ENCODE assay signal across 1 cellular context in the genomic region with DNA sequence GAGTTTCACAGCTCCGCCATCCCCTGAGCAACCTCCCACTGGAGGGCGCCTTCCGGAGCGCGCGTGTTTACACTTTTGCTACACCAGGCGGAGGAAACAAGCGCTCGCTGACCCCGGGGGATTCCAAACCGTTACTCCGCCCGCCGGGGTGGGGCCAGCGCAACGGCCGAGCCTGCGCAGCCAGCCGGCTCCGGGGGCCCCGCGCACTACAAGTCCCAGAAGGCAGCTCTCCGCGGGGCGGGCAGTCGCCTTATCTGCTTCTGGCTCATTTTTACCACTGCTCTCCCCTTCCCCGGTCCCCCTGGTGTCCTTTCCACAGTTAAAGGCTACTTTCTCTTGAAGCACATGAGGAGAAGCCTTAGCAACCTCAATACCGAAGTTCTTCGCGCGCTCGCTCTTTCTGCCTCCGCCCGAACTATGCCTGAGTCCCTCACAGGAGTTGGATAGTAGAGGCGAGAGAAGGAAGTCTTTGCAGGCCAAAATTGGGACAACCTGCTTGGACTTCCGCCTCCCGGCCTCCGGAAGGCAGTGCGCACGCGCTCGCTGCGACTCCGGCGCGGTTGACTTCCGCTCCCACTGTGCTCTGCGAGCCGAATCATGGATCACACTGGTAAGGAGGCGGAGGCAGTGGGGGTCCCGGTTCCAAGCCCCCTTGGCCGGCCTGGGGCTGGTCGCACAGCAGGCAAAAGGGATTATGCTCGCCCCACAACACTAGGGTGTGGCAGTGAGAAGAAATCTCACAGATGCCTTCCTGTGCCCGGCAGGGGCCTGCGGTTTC.
TF ChIP-seq lines count a peak whose summit lies in the region.

A gene with protein sequence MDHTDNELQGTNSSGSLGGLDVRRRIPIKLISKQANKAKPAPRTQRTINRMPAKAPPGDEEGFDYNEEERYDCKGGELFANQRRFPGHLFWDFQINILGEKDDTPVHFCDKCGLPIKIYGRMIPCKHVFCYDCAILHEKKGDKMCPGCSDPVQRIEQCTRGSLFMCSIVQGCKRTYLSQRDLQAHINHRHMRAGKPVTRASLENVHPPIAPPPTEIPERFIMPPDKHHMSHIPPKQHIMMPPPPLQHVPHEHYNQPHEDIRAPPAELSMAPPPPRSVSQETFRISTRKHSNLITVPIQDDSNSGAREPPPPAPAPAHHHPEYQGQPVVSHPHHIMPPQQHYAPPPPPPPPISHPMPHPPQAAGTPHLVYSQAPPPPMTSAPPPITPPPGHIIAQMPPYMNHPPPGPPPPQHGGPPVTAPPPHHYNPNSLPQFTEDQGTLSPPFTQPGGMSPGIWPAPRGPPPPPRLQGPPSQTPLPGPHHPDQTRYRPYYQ (plus strand): TSS at position 576 of the 778 bp plus-strand sequence. CDS start 22 bp downstream, at position 598.

TF ChIP-seq in HepG2, 621 proteins besides CTCF, POLR2A, EP300 and RAD21 (continued from another document and continues in another):
- TF ChIP-seq, protein P1, sequence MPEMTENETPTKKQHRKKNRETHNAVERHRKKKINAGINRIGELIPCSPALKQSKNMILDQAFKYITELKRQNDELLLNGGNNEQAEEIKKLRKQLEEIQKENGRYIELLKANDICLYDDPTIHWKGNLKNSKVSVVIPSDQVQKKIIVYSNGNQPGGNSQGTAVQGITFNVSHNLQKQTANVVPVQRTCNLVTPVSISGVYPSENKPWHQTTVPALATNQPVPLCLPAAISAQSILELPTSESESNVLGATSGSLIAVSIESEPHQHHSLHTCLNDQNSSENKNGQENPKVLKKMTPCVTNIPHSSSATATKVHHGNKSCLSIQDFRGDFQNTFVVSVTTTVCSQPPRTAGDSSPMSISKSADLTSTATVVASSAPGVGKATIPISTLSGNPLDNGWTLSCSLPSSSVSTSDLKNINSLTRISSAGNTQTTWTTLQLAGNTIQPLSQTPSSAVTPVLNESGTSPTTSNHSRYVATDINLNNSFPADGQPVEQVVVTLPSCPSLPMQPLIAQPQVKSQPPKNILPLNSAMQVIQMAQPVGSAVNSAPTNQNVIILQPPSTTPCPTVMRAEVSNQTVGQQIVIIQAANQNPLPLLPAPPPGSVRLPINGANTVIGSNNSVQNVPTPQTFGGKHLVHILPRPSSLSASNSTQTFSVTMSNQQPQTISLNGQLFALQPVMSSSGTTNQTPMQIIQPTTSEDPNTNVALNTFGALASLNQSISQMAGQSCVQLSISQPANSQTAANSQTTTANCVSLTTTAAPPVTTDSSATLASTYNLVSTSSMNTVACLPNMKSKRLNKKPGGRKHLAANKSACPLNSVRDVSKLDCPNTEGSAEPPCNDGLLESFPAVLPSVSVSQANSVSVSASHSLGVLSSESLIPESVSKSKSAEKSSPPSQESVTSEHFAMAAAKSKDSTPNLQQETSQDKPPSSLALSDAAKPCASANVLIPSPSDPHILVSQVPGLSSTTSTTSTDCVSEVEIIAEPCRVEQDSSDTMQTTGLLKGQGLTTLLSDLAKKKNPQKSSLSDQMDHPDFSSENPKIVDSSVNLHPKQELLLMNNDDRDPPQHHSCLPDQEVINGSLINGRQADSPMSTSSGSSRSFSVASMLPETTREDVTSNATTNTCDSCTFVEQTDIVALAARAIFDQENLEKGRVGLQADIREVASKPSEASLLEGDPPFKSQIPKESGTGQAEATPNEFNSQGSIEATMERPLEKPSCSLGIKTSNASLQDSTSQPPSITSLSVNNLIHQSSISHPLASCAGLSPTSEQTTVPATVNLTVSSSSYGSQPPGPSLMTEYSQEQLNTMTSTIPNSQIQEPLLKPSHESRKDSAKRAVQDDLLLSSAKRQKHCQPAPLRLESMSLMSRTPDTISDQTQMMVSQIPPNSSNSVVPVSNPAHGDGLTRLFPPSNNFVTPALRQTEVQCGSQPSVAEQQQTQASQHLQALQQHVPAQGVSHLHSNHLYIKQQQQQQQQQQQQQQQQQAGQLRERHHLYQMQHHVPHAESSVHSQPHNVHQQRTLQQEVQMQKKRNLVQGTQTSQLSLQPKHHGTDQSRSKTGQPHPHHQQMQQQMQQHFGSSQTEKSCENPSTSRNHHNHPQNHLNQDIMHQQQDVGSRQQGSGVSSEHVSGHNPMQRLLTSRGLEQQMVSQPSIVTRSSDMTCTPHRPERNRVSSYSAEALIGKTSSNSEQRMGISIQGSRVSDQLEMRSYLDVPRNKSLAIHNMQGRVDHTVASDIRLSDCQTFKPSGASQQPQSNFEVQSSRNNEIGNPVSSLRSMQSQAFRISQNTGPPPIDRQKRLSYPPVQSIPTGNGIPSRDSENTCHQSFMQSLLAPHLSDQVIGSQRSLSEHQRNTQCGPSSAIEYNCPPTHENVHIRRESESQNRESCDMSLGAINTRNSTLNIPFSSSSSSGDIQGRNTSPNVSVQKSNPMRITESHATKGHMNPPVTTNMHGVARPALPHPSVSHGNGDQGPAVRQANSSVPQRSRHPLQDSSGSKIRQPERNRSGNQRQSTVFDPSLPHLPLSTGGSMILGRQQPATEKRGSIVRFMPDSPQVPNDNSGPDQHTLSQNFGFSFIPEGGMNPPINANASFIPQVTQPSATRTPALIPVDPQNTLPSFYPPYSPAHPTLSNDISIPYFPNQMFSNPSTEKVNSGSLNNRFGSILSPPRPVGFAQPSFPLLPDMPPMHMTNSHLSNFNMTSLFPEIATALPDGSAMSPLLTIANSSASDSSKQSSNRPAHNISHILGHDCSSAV (CRISPR knock-in tag; IDR thresholded peaks at IDR 0.05; ENCODE audit: borderline replicate concordance) = no peak
- TF ChIP-seq ZSCAN12 (CRISPR knock-in tag; IDR thresholded peaks at IDR 0.05) (no peak), MTA3 (CRISPR knock-in tag; IDR thresholded peaks at IDR 0.05) (no peak), JUNB (CRISPR knock-in tag; IDR thresholded peaks at IDR 0.05; ENCODE audit: borderline replicate concordance) (no peak), ZFP37 (CRISPR knock-in tag; IDR thresholded peaks at IDR 0.05; ENCODE audit: borderline replicate concordance) (peak; percentile 58; the same call in 1 of the 2 replicates), ZNF879 (CRISPR knock-in tag; IDR thresholded peaks at IDR 0.05) (no peak), ARHGAP35 (CRISPR knock-in tag; IDR thresholded peaks at IDR 0.05; ENCODE audit: borderline replicate concordance) (no peak), SMARCC2 (IDR thresholded peaks at IDR 0.05) (no peak), ELF1 (CRISPR knock-in tag; IDR thresholded peaks at IDR 0.05) (peak; percentile 96), HMGA1 (CRISPR knock-in tag; conservative IDR thresholded peaks at IDR 0.05) (no peak), ZNF614 (CRISPR knock-in tag; IDR thresholded peaks at IDR 0.05; ENCODE audit: borderline replicate concordance) (0 out of 2 replicates have a peak, but pooled peaks have one; percentile 14), ZBTB8A (CRISPR knock-in tag; IDR thresholded peaks at IDR 0.05; ENCODE audit: borderline replicate concordance, low read depth) (no peak)
- TF ChIP-seq, protein P2, sequence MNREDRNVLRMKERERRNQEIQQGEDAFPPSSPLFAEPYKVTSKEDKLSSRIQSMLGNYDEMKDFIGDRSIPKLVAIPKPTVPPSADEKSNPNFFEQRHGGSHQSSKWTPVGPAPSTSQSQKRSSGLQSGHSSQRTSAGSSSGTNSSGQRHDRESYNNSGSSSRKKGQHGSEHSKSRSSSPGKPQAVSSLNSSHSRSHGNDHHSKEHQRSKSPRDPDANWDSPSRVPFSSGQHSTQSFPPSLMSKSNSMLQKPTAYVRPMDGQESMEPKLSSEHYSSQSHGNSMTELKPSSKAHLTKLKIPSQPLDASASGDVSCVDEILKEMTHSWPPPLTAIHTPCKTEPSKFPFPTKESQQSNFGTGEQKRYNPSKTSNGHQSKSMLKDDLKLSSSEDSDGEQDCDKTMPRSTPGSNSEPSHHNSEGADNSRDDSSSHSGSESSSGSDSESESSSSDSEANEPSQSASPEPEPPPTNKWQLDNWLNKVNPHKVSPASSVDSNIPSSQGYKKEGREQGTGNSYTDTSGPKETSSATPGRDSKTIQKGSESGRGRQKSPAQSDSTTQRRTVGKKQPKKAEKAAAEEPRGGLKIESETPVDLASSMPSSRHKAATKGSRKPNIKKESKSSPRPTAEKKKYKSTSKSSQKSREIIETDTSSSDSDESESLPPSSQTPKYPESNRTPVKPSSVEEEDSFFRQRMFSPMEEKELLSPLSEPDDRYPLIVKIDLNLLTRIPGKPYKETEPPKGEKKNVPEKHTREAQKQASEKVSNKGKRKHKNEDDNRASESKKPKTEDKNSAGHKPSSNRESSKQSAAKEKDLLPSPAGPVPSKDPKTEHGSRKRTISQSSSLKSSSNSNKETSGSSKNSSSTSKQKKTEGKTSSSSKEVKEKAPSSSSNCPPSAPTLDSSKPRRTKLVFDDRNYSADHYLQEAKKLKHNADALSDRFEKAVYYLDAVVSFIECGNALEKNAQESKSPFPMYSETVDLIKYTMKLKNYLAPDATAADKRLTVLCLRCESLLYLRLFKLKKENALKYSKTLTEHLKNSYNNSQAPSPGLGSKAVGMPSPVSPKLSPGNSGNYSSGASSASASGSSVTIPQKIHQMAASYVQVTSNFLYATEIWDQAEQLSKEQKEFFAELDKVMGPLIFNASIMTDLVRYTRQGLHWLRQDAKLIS (CRISPR knock-in tag; IDR thresholded peaks at IDR 0.05) = no peak
- TF ChIP-seq, protein P3, sequence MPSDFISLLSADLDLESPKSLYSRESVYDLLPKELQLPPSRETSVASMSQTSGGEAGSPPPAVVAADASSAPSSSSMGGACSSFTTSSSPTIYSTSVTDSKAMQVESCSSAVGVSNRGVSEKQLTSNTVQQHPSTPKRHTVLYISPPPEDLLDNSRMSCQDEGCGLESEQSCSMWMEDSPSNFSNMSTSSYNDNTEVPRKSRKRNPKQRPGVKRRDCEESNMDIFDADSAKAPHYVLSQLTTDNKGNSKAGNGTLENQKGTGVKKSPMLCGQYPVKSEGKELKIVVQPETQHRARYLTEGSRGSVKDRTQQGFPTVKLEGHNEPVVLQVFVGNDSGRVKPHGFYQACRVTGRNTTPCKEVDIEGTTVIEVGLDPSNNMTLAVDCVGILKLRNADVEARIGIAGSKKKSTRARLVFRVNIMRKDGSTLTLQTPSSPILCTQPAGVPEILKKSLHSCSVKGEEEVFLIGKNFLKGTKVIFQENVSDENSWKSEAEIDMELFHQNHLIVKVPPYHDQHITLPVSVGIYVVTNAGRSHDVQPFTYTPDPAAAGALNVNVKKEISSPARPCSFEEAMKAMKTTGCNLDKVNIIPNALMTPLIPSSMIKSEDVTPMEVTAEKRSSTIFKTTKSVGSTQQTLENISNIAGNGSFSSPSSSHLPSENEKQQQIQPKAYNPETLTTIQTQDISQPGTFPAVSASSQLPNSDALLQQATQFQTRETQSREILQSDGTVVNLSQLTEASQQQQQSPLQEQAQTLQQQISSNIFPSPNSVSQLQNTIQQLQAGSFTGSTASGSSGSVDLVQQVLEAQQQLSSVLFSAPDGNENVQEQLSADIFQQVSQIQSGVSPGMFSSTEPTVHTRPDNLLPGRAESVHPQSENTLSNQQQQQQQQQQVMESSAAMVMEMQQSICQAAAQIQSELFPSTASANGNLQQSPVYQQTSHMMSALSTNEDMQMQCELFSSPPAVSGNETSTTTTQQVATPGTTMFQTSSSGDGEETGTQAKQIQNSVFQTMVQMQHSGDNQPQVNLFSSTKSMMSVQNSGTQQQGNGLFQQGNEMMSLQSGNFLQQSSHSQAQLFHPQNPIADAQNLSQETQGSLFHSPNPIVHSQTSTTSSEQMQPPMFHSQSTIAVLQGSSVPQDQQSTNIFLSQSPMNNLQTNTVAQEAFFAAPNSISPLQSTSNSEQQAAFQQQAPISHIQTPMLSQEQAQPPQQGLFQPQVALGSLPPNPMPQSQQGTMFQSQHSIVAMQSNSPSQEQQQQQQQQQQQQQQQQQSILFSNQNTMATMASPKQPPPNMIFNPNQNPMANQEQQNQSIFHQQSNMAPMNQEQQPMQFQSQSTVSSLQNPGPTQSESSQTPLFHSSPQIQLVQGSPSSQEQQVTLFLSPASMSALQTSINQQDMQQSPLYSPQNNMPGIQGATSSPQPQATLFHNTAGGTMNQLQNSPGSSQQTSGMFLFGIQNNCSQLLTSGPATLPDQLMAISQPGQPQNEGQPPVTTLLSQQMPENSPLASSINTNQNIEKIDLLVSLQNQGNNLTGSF (CRISPR knock-in tag; IDR thresholded peaks at IDR 0.05) = no peak
- TF ChIP-seq, protein P4, sequence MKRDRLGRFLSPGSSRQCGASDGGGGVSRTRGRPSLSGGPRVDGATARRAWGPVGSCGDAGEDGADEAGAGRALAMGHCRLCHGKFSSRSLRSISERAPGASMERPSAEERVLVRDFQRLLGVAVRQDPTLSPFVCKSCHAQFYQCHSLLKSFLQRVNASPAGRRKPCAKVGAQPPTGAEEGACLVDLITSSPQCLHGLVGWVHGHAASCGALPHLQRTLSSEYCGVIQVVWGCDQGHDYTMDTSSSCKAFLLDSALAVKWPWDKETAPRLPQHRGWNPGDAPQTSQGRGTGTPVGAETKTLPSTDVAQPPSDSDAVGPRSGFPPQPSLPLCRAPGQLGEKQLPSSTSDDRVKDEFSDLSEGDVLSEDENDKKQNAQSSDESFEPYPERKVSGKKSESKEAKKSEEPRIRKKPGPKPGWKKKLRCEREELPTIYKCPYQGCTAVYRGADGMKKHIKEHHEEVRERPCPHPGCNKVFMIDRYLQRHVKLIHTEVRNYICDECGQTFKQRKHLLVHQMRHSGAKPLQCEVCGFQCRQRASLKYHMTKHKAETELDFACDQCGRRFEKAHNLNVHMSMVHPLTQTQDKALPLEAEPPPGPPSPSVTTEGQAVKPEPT (CRISPR knock-in tag; IDR thresholded peaks at IDR 0.05; ENCODE audit: low read depth) = peak; percentile 55; the same call in 1 of the 2 replicates
- TF ChIP-seq, protein P5, sequence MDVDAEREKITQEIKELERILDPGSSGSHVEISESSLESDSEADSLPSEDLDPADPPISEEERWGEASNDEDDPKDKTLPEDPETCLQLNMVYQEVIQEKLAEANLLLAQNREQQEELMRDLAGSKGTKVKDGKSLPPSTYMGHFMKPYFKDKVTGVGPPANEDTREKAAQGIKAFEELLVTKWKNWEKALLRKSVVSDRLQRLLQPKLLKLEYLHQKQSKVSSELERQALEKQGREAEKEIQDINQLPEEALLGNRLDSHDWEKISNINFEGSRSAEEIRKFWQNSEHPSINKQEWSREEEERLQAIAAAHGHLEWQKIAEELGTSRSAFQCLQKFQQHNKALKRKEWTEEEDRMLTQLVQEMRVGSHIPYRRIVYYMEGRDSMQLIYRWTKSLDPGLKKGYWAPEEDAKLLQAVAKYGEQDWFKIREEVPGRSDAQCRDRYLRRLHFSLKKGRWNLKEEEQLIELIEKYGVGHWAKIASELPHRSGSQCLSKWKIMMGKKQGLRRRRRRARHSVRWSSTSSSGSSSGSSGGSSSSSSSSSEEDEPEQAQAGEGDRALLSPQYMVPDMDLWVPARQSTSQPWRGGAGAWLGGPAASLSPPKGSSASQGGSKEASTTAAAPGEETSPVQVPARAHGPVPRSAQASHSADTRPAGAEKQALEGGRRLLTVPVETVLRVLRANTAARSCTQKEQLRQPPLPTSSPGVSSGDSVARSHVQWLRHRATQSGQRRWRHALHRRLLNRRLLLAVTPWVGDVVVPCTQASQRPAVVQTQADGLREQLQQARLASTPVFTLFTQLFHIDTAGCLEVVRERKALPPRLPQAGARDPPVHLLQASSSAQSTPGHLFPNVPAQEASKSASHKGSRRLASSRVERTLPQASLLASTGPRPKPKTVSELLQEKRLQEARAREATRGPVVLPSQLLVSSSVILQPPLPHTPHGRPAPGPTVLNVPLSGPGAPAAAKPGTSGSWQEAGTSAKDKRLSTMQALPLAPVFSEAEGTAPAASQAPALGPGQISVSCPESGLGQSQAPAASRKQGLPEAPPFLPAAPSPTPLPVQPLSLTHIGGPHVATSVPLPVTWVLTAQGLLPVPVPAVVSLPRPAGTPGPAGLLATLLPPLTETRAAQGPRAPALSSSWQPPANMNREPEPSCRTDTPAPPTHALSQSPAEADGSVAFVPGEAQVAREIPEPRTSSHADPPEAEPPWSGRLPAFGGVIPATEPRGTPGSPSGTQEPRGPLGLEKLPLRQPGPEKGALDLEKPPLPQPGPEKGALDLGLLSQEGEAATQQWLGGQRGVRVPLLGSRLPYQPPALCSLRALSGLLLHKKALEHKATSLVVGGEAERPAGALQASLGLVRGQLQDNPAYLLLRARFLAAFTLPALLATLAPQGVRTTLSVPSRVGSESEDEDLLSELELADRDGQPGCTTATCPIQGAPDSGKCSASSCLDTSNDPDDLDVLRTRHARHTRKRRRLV (CRISPR knock-in tag; IDR thresholded peaks at IDR 0.05) = peak; percentile 92; the same call in 1 of the 2 replicates
